Comparison of ENCODE assay signal across 20 cellular contexts in the genomic region with DNA sequence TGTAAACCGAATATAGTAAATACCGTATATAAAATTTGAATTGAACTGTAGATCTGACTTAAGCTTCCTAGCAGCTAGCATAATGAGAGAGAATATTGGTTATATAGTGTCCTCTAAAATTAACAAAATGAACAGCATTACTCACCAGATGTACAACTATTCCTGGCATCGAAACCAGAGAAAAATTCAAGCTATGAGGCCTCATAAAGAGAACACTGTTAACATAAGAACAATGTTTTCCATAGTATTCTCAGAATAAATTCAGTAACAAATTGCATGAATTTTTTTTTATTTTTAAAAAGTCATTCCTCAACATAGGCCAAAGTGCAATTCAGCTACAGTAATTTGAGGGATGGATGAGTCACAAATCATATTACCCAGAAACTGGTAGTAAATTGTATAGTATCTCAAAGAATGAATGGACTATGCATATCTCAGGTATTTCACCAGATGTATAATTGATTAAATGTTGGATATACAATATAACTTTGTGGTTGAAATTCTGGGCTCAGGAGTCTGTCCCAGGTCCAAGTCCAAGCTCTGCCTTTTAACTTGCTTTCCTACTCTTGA. TPM values are rescaled to one million over a fixed set of nuclear protein-coding genes. Genes with fewer than 3 reads are reported as not detected.
DNase-seq lines count a peak whose midpoint lies in the region; ATAC-seq, FAIRE-seq and TF ChIP-seq lines count a peak whose summit lies in the region.
"Had no signal": no experiment of that assay in that cellular context is flagged by ENCODE, and none has a peak within 500 bp of the region (broad histone marks: within the 10 kb centered on the region; RNA-seq: fewer than 3 reads in every experiment).

No MANE protein-coding gene starts in this region.

- ATAC-seq in IMR-90 (ENCODE audit: low read depth) = no peak
- ATAC-seq in GM23338 = no peak
- ATAC-seq in esophagus mucosa = no peak
- no peak for ATAC-seq in HG03432 (IDR thresholded peaks at IDR 0.05; ENCODE audit: unreplicated experiment)
- ATAC-seq: GM12878 had no signal

- POLR2A ChIA-PET in IMR-90 (lab: Charles Lee; ENCODE audit: unreplicated experiment) = no interaction called here

- H3F3A ChIP-seq in GM23338 (replicated peaks; ENCODE audit: low read depth) = no peaks in the 10 kb centered on the region

- H3K4me2 ChIP-seq in IMR-90 (ENCODE audit: low read depth, low read length) (no peak overlapping the region), astrocyte (ENCODE audit: low read length) (no peak overlapping the region), GM23338 (no peak overlapping the region)

- CTCF ChIA-PET in IMR-90 (lab: Yijun Ruan, JAX) = interaction anchor here (1.7 kb wide), 2 partner anchors 8 to 219 kb away, joined by 6 to 7 read pairs; no protein-coding TSS in a partner anchor

- H2BK120ac ChIP-seq in IMR-90 (ENCODE audit: low read depth, low read length) = no peak overlapping the region

- H3K79me2 ChIP-seq in astrocyte (ENCODE audit: insufficient read depth, low read length) (no peaks in the 10 kb centered on the region), GM23338 (replicated peaks; ENCODE audit: insufficient read depth) (no peaks in the 10 kb centered on the region)

- no peak overlapping the region for H3K9ac ChIP-seq in IMR-90 (ENCODE audit: low read depth, low read length)
- H3K9ac ChIP-seq in astrocyte (ENCODE audit: low read length) = no peak overlapping the region

- H3K4me1 Mint-ChIP-seq in astrocyte (ENCODE audit: low read depth, unreplicated experiment) = peaks cover 14% of the 10 kb centered on the region
- no peaks in the 10 kb centered on the region for H3K4me1 Mint-ChIP-seq in GM23338

- H3K9me3 ChIP-seq in IMR-90 (ENCODE audit: control insufficient read depth, insufficient read depth, low read length) (no peaks in the 10 kb centered on the region), astrocyte (ENCODE audit: insufficient read depth, low read depth, low read length) (no peaks in the 10 kb centered on the region)

- TF ChIP-seq CTCF in IMR-90 (conservative IDR thresholded peaks at IDR 0.05; ENCODE audit: low read depth, low read length) (no peak), astrocyte (IDR thresholded peaks at IDR 0.05; ENCODE audit: insufficient read depth, low read depth, low read length) (no peak), GM23338 (conservative IDR thresholded peaks at IDR 0.05; ENCODE audit: low read depth in 2 of 2) (no peak)

- H3K79me1 ChIP-seq in IMR-90 (ENCODE audit: low read depth in 1 of 2, low read length in 2 of 2) = no peaks in the 10 kb centered on the region

- no peak overlapping the region for H2AK9ac ChIP-seq in IMR-90 (replicated peaks; ENCODE audit: low read depth, low read length, poor library complexity)

- H3K36me3 ChIP-seq in IMR-90 (ENCODE audit: control insufficient read depth, insufficient read depth, low read length) (no peaks in the 10 kb centered on the region), astrocyte (ENCODE audit: insufficient read depth, low read length) (no peaks in the 10 kb centered on the region), GM23338 (ENCODE audit: insufficient read depth) (no peaks in the 10 kb centered on the region)

- H2BK15ac ChIP-seq in IMR-90 (ENCODE audit: low read depth, low read length) = no peak overlapping the region

- TF ChIP-seq POLR2A in IMR-90 (IDR thresholded peaks at IDR 0.05; ENCODE audit: low read depth, low read length) = no peak

- H3K4me3 ChIP-seq in IMR-90 (ENCODE audit: insufficient read depth, low read depth, low read length) = no peak overlapping the region
- no peak overlapping the region for H3K4me3 ChIP-seq in astrocyte (ENCODE audit: insufficient read depth, low read depth, low read length)
- H3K4me3 ChIP-seq in GM23338 = no peak overlapping the region
- H3K4me3 ChIP-seq: GM12878 had no signal

- intact Hi-C loops in IMR-90 (cut with micrococcal nuclease) = loop anchor here (5.0 kb wide), 3 partner anchors 217 to 482 kb away; no protein-coding TSS in a partner anchor

- H3K27me3 Mint-ChIP-seq in astrocyte (ENCODE audit: low read depth, unreplicated experiment) (no peaks in the 10 kb centered on the region), GM23338 (ENCODE audit: insufficient read depth, low read depth, poor library complexity) (no peaks in the 10 kb centered on the region)

- H3K27me3 ChIP-seq in IMR-90 (ENCODE audit: control insufficient read depth, insufficient read depth, low read length) = no peaks in the 10 kb centered on the region; the same call in 1 of the 2 replicates
- no peaks in the 10 kb centered on the region for H3K27me3 ChIP-seq in astrocyte (ENCODE audit: insufficient read depth, low read length)
- H3K27me3 ChIP-seq in GM23338 (ENCODE audit: insufficient read depth) = no peaks in the 10 kb centered on the region

- BruUV-seq in IMR-90 (replicated peaks; lab: Mats Ljungman, UMichigan) = no TSS peak

- H3K4me1 ChIP-seq in IMR-90 (ENCODE audit: control insufficient read depth, insufficient read depth, low read length) (no peaks in the 10 kb centered on the region), astrocyte (ENCODE audit: insufficient read depth, low read length) (no peaks in the 10 kb centered on the region), GM23338 (ENCODE audit: insufficient read depth) (peaks cover 3% of the 10 kb centered on the region; the same call in 1 of the 2 replicates)

- no peak overlapping the region for H3K23ac ChIP-seq in IMR-90 (ENCODE audit: low read depth, low read length)

- no peaks in the 10 kb centered on the region for H3K9me1 ChIP-seq in IMR-90 (ENCODE audit: insufficient read depth, low read length)

- H2AK5ac ChIP-seq in IMR-90 (ENCODE audit: low read depth, low read length) = no peak overlapping the region

- in situ Hi-C loops in IMR-90 (cut with MboI; ENCODE audit: low sequenced_read_pairs) = no loop called here

- no peak overlapping the region for H3K56ac ChIP-seq in IMR-90 (ENCODE audit: extremely low read depth, insufficient read depth, low read length)

- no peak overlapping the region for H4K5ac ChIP-seq in IMR-90 (ENCODE audit: low read depth, low read length)

- H3K14ac ChIP-seq in IMR-90 (replicated peaks; ENCODE audit: low read depth, low read length) = no peak overlapping the region

- no peak overlapping the region for H2BK20ac ChIP-seq in IMR-90 (ENCODE audit: low read depth, low read length)

- H3K4me3 Mint-ChIP-seq in astrocyte (ENCODE audit: unreplicated experiment) = no peak overlapping the region
- no peak overlapping the region for H3K4me3 Mint-ChIP-seq in GM23338
- H3K4me3 Mint-ChIP-seq: CD14-positive monocyte had no signal

- H4K91ac ChIP-seq in IMR-90 (ENCODE audit: insufficient read depth, low read depth, low read length) = no peak overlapping the region

- TF ChIP-seq RAD21 in IMR-90 (IDR thresholded peaks at IDR 0.05; ENCODE audit: low read length) = no peak

- H2BK5ac ChIP-seq in IMR-90 (ENCODE audit: low read depth, low read length, poor library complexity, severe bottlenecking) = no peak overlapping the region

- DNase-seq in EH (ENCODE audit: low read depth) (peak; percentile 47), IMR-90 (peak; percentile 6), astrocyte (ENCODE audit: low read depth) (peak; percentile 41), iris pigment epithelial cell (ENCODE audit: low read depth) (peak; percentile 35), GM23338 (ENCODE audit: low spot score) (no peak)
- no peak for DNase-seq in activated effector memory CD4-positive, alpha-beta T cell treated with anti-CD3 and anti-CD28 coated beads, Interleukin-2, amount 50 U/mL, for 16 hours
- DNase-seq: DMS 273 treated with DMSO at 0.1 percent for 48 hours, GOT3, KBM-7, NCI-H1694 treated with DMSO at 0.1 percent for 48 hours, NCI-H510A, NCI-H774, OCI-M1 had no signal

- H4K20me1 ChIP-seq in IMR-90 (ENCODE audit: insufficient read depth, low read length) = no peaks in the 10 kb centered on the region
- H4K20me1 ChIP-seq in astrocyte (ENCODE audit: insufficient read depth, low read length) = no peaks in the 10 kb centered on the region
- H4K20me1 ChIP-seq in GM23338 (replicated peaks; ENCODE audit: insufficient read depth) = no peaks in the 10 kb centered on the region

- no peak for FAIRE-seq in astrocyte (lab: Jason Lieb, UNC)
- FAIRE-seq: GM12878, GM19239 had no signal

- H3K27ac ChIP-seq in IMR-90 (ENCODE audit: insufficient read depth, low read length) = no peak overlapping the region
- H3K27ac ChIP-seq in astrocyte (ENCODE audit: low read depth, low read length) = no peak overlapping the region
- H3K27ac ChIP-seq in GM23338 (ENCODE audit: low read depth) = no peak overlapping the region
- H3K27ac ChIP-seq: RWPE1 had no signal

- dilution Hi-C loops in IMR-90 (cut with HindIII; ENCODE audit: low sequenced_read_pairs, unreplicated experiment) = no loop called here

- no peaks in the 10 kb centered on the region for H3K36me3 Mint-ChIP-seq in astrocyte (ENCODE audit: low read depth, unreplicated experiment)
- H3K36me3 Mint-ChIP-seq in GM23338 (ENCODE audit: low read depth) = no peaks in the 10 kb centered on the region
- H3K36me3 Mint-ChIP-seq: CD14-positive monocyte had no signal

- no peaks in the 10 kb centered on the region for H3K9me3 Mint-ChIP-seq in astrocyte (ENCODE audit: unreplicated experiment)
- no peaks in the 10 kb centered on the region for H3K9me3 Mint-ChIP-seq in GM23338

- no peak overlapping the region for H3K4ac ChIP-seq in IMR-90 (ENCODE audit: low read depth, low read length)

- H3K9me2 ChIP-seq in GM23338 (ENCODE audit: insufficient read depth) = peaks cover 7% of the 10 kb centered on the region; the same call in 1 of the 2 replicates

- H2AFZ ChIP-seq in IMR-90 (replicated peaks; ENCODE audit: low read length, poor library complexity) (no peak overlapping the region), astrocyte (ENCODE audit: low read depth, low read length) (no peak overlapping the region), GM23338 (no peak overlapping the region)

- H3K18ac ChIP-seq in IMR-90 (ENCODE audit: low read depth, low read length) = no peak overlapping the region

- no peak overlapping the region for H4K8ac ChIP-seq in IMR-90 (ENCODE audit: low read depth in 2 of 2, low read length in 2 of 2)

- no peak overlapping the region for H3K27ac Mint-ChIP-seq in astrocyte (ENCODE audit: unreplicated experiment)
- no peak overlapping the region for H3K27ac Mint-ChIP-seq in GM23338
- H3K27ac Mint-ChIP-seq: CD14-positive monocyte had no signal

- WGBS in IMR-90 (ENCODE audit: extremely low coverage in 2 of 2, insufficient read length in 1 of 2), 2 experiments = no CpG with 5 or more reads among the region's 3 CpGs

RNA-seq across cellular contexts. Expression of gene TMEM207, which starts 5.0 kb away (rescaled TPM):
- total RNA-seq in IMR-90 (2012; rRNA removed) (not detected in 2 replicates), astrocyte (not detected in 2 replicates), esophagus mucosa (not detected)
- polyA plus RNA-seq in IMR-90 (2012; rRNA removed) (not detected in 2 replicates), GM23338 (2016; fragmentation: Nextera tagmentation; extraction: Ambion mirVana) (not detected in 2 replicates)
- not detected in 2 replicates for polyA plus RNA-seq in IMR-90 (2012; cell fraction: cytosol; rRNA removed)
- polyA plus RNA-seq in IMR-90 (2012; cell fraction: nucleus; rRNA removed; ENCODE audit: low replicate concordance) = not detected in 2 replicates
- not detected in 2 replicates for total RNA-seq in GM23338 (2014; rRNA removed; shearing (Covaris generic))
- total RNA-seq: A673, GM12878 had no signal
- polyA plus RNA-seq: CD14-positive monocyte, GM12878 had no signal

RNA-seq across cellular contexts. Expression of gene CLDN16, which starts 56.7 kb away (rescaled TPM):
- under 0.01 TPM in 2 replicates for total RNA-seq in IMR-90 (2012; rRNA removed)
- 0.09 and 0.22 TPM in 2 replicates for polyA plus RNA-seq in IMR-90 (2012; rRNA removed)
- polyA plus RNA-seq in IMR-90 (2012; cell fraction: cytosol; rRNA removed) = 0.13 TPM in 1 of 2 replicates, not detected in the other
- 0.02 and 0.07 TPM in 2 replicates for polyA plus RNA-seq in IMR-90 (2012; cell fraction: nucleus; rRNA removed; ENCODE audit: low replicate concordance)
- total RNA-seq in astrocyte = 0.24 and 0.50 TPM in 2 replicates
- total RNA-seq in GM23338 (2014; rRNA removed; shearing (Covaris generic)) = not detected in 2 replicates
- 0.06 TPM in 1 of 2 replicates, not detected in the other for polyA plus RNA-seq in GM23338 (2016; fragmentation: Nextera tagmentation; extraction: Ambion mirVana)
- total RNA-seq in esophagus mucosa = 0.76 TPM
- polyA plus RNA-seq: CD14-positive monocyte had no signal

Comparison
In these comparisons a context has a peak if more than half of its experiments do, and no peak if none do; other contexts are left out.
1. DNase-seq: peak in EH (single experiment), IMR-90 (single experiment), astrocyte (single experiment) and iris pigment epithelial cell (single experiment); none in GM23338 (single experiment) and activated effector memory CD4-positive, alpha-beta T cell treated with anti-CD3 and anti-CD28 coated beads, Interleukin-2, amount 50 U/mL, for 16 hours (single experiment).